20 cellular contexts compared by ENCODE assay signal in genomic region chr11:93359396-93359795, GRCh38. TPM values are rescaled to one million over a fixed set of nuclear protein-coding genes. Genes with fewer than 3 reads are reported as not detected.
DNase-seq lines count a peak whose midpoint lies in the region; ATAC-seq and TF ChIP-seq lines count a peak whose summit lies in the region.
"Had no signal": no experiment of that assay in that cellular context is flagged by ENCODE, and none has a peak within 500 bp of the region (broad histone marks: within the 10 kb centered on the region; RNA-seq: fewer than 3 reads in every experiment).

No MANE protein-coding gene starts in this region.

- peaks cover 5% of the 10 kb centered on the region for H3K4me1 ChIP-seq in prostate gland (replicated peaks)
- H3K4me1 ChIP-seq: BE2C, BLaER1, Caco-2 had no signal

- H3K27ac ChIP-seq in VCaP (peak overlapping the region; percentile 93), prostate gland (peak overlapping the region; percentile 55 to 57)
- H3K27ac ChIP-seq: BLaER1 had no signal

- no peak for ATAC-seq in HG02763 (IDR thresholded peaks at IDR 0.05; ENCODE audit: unreplicated experiment)
- ATAC-seq: CD8-positive, alpha-beta T cell had no signal

- 56% methylated on average over 1 of the region's 1 CpG for WGBS in prostate gland

- DNase-seq in SIG-M5 treated with dmso at 0.1 percent for 504 hours (lab: John Stamatoyannopoulos, UW; ENCODE audit: unreplicated experiment) (peak; percentile 5), SIG-M5 (lab: John Stamatoyannopoulos, UW) (no peak), LNCaP clone FGC (ENCODE audit: low read depth) (peak; percentile 87), prostate gland (ENCODE audit: low spot score) (peak; percentile 33), UCSD-AML1 (lab: John Stamatoyannopoulos, UW; ENCODE audit: unreplicated experiment) (no peak)
- no peak for DNase-seq in activated CD4-positive, CD25-positive, alpha-beta regulatory T cell (lab: John Stamatoyannopoulos, UW)
- DNase-seq: 8988T; ACHN; BE2C; C1 segment of cervical spinal cord; Caco-2; Calu3; CD4-positive, alpha-beta T cell; CD8-positive, alpha-beta T cell; DMS79 treated with DMSO at 0.1 percent for 48 hours; GF-D8 had no signal

- TF ChIP-seq POLR2A in prostate gland (IDR thresholded peaks at IDR 0.05), result no peak

- H3K4me3 ChIP-seq in LNCaP clone FGC (ENCODE audit: low read depth, low read length) (no peak overlapping the region), prostate gland (no peak overlapping the region)
- H3K4me3 ChIP-seq: BLaER1 had no signal

- intact Hi-C loops in prostate gland (cut with DNase I), result no loop called here

- H3K9me3 ChIP-seq in prostate gland, result no peaks in the 10 kb centered on the region
- H3K9me3 ChIP-seq: BE2C had no signal

- no peaks in the 10 kb centered on the region for H3K27me3 ChIP-seq in prostate gland (replicated peaks; ENCODE audit: insufficient read depth)
- H3K27me3 ChIP-seq: BE2C, BLaER1 had no signal

- TF ChIP-seq CTCF in LNCaP clone FGC (IDR thresholded peaks at IDR 0.05; ENCODE audit: control insufficient read depth, extremely low read depth, insufficient read depth) (no peak), VCaP (conservative IDR thresholded peaks at IDR 0.05) (no peak), prostate gland (IDR thresholded peaks at IDR 0.05) (no peak)

- no peaks in the 10 kb centered on the region for H3K36me3 ChIP-seq in prostate gland
- H3K36me3 ChIP-seq: BE2C, BLaER1 had no signal

RNA-seq across cellular contexts. Expression of gene DEUP1, which starts 28.9 kb away (rescaled TPM):
- total RNA-seq in prostate gland, result 1 to 10 TPM; 1.2 to 3.2 TPM
- total RNA-seq: A673; Calu3; CD4-positive, alpha-beta T cell; CD8-positive, alpha-beta T cell had no signal

Comparison
In these comparisons a context has a peak if more than half of its experiments do, and no peak if none do; other contexts are left out.
1. DNase-seq: peak in SIG-M5 treated with dmso at 0.1 percent for 504 hours (single experiment), LNCaP clone FGC (single experiment) and prostate gland (single experiment); none in SIG-M5 (single experiment), activated CD4-positive, CD25-positive, alpha-beta regulatory T cell (0 of 4) and UCSD-AML1 (single experiment).